In genomic region chr16:29117631-29118030, GRCh38 we compare ENCODE assay signal across 17 cellular contexts.
"Had no signal": no experiment of that assay in that cellular context is flagged by ENCODE, and none has a peak within 500 bp of the region (broad histone marks: within the 10 kb centered on the region; RNA-seq: fewer than 3 reads in every experiment).

No MANE protein-coding gene starts in this region.

- ATAC-seq: activated CD4-positive, CD25-positive, alpha-beta regulatory T cell treated with anti-CD3 and anti-CD28 coated beads, Interleukin-2, amount 50 U/mL, for 24 hours had no signal

- H3K36me3 ChIP-seq: adrenal gland, prostate gland had no signal

- H3K36me3 Mint-ChIP-seq: type B pancreatic cell had no signal

- H3K9me3 Mint-ChIP-seq: activated naive CD4-positive, alpha-beta T cell treated with anti-CD3 and anti-CD28 coated beads for 36 hours; type B pancreatic cell had no signal

- H3K4me3 ChIP-seq: adrenal gland, lung, prostate gland, sigmoid colon had no signal

- H3K4me3 Mint-ChIP-seq: activated naive CD4-positive, alpha-beta T cell treated with anti-CD3 and anti-CD28 coated beads for 36 hours; T-helper 17 cell; type B pancreatic cell had no signal

- H3K27me3 ChIP-seq: adrenal gland, sigmoid colon had no signal

- H3K27ac ChIP-seq: prostate gland had no signal

- H3K4me1 ChIP-seq: prostate gland had no signal

- H3K27ac Mint-ChIP-seq: activated naive CD4-positive, alpha-beta T cell treated with anti-CD3 and anti-CD28 coated beads for 36 hours had no signal

- H3K9me3 ChIP-seq: adrenal gland, prostate gland, sigmoid colon had no signal

- DNase-seq: activated CD4-positive, alpha-beta T cell treated with anti-CD3 and anti-CD28 coated beads, Interleukin-2, amount 50 U/mL, for 48 hours; activated naive CD4-positive, alpha-beta T cell treated with anti-CD3 and anti-CD28 coated beads for 36 hours; central memory CD4-positive, alpha-beta T cell; cortex of kidney; kidney; midbrain; occipital lobe; sigmoid colon; stimulated activated CD4-positive, alpha-beta T cell treated with anti-CD3 and anti-CD28 coated beads, Interleukin-2, amount 100 ng/mL, for 24 hours; stimulated activated naive CD4-positive, alpha-beta T cell; substantia nigra; T-helper 17 cell had no signal

- H3K27me3 Mint-ChIP-seq: T-helper 17 cell had no signal
